In genomic region chr16:22397931-22398330, GRCh38 we compare ENCODE assay signal across 1 cellular context.
TF ChIP-seq lines count a peak whose summit lies in the region.

No MANE protein-coding gene starts in this region.

TF ChIP-seq in SK-N-SH treated with all-trans-retinoic acid at 6 μM for 48 hours, 23 proteins besides CTCF, POLR2A, EP300 and RAD21 (continued from another document):
- TF ChIP-seq TCF4 (CRISPR knock-in tag; IDR thresholded peaks at IDR 0.05; ENCODE audit: borderline replicate concordance) (no peak), ZNF565 (CRISPR knock-in tag; conservative IDR thresholded peaks at IDR 0.05; ENCODE audit: low read depth) (no peak), OSR1 (CRISPR knock-in tag; IDR thresholded peaks at IDR 0.05) (no peak), BACH2 (CRISPR knock-in tag; IDR thresholded peaks at IDR 0.05; ENCODE audit: borderline replicate concordance) (no peak), CSDC2 (CRISPR knock-in tag; IDR thresholded peaks at IDR 0.05) (no peak)
